1 cellular context compared by ENCODE assay signal in the genomic region with DNA sequence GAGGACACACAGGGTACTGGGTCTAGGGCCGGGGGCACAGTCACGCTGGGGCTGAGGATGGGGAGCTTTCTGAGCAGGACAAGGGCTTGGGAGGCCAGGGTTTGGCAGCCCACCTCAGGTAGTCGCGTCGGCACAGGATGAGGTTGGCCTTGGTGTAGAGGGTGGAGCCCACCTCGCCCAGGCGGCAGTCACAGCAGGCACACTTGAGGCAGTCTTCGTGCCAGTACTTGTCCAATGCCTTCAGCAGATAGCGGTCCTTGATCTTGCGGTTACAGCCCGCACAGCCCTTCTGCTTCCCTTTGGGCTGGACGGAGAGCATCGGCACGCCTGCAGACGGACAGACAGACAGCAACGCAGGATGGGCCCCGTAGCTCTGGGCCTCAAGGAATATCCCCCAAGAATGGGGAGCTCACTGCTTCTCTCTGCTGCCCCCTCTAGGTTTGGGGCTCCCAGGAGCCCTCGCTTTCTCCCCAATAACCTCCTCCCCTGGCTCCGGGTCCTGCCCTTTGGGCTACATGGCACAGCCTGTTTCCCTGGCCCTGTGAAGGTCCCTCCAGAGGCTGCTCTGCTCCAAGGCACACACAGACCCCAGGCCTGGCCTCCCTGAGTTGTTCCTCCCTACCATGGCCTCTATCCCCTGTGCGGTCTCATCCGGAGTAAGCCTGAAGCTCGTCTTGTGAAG.
TF ChIP-seq lines count a peak whose summit lies in the region.

No MANE protein-coding gene starts in this region.

TF ChIP-seq in K562, 482 proteins besides CTCF, POLR2A, EP300 and RAD21 (continued from another document):
- TF ChIP-seq, protein P1, sequence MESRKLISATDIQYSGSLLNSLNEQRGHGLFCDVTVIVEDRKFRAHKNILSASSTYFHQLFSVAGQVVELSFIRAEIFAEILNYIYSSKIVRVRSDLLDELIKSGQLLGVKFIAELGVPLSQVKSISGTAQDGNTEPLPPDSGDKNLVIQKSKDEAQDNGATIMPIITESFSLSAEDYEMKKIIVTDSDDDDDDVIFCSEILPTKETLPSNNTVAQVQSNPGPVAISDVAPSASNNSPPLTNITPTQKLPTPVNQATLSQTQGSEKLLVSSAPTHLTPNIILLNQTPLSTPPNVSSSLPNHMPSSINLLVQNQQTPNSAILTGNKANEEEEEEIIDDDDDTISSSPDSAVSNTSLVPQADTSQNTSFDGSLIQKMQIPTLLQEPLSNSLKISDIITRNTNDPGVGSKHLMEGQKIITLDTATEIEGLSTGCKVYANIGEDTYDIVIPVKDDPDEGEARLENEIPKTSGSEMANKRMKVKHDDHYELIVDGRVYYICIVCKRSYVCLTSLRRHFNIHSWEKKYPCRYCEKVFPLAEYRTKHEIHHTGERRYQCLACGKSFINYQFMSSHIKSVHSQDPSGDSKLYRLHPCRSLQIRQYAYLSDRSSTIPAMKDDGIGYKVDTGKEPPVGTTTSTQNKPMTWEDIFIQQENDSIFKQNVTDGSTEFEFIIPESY (CRISPR knock-in tag; IDR thresholded peaks at IDR 0.05) = no peak
- no peak for TF ChIP-seq DMBX1 (CRISPR knock-in tag; IDR thresholded peaks at IDR 0.05; ENCODE audit: borderline replicate concordance)
- TF ChIP-seq, protein P2, sequence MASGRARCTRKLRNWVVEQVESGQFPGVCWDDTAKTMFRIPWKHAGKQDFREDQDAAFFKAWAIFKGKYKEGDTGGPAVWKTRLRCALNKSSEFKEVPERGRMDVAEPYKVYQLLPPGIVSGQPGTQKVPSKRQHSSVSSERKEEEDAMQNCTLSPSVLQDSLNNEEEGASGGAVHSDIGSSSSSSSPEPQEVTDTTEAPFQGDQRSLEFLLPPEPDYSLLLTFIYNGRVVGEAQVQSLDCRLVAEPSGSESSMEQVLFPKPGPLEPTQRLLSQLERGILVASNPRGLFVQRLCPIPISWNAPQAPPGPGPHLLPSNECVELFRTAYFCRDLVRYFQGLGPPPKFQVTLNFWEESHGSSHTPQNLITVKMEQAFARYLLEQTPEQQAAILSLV (tag; IDR thresholded peaks at IDR 0.05) = no peak
- no peak for TF ChIP-seq ARHGAP35 (IDR thresholded peaks at IDR 0.05; ENCODE audit: partially characterized antibody)
- TF ChIP-seq, protein P3, sequence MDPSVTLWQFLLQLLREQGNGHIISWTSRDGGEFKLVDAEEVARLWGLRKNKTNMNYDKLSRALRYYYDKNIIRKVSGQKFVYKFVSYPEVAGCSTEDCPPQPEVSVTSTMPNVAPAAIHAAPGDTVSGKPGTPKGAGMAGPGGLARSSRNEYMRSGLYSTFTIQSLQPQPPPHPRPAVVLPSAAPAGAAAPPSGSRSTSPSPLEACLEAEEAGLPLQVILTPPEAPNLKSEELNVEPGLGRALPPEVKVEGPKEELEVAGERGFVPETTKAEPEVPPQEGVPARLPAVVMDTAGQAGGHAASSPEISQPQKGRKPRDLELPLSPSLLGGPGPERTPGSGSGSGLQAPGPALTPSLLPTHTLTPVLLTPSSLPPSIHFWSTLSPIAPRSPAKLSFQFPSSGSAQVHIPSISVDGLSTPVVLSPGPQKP (CRISPR knock-in tag; IDR thresholded peaks at IDR 0.05) = no peak
- no peak for TF ChIP-seq SNIP1 (IDR thresholded peaks at IDR 0.05; ENCODE audit: low read depth)
- no peak for TF ChIP-seq GTF2F1 (IDR thresholded peaks at IDR 0.05; ENCODE audit: low read depth, low read length)
- no peak for TF ChIP-seq FOXJ2 (tag; IDR thresholded peaks at IDR 0.05)
